ENCODE assay signal across 8 cellular contexts in genomic region chr5:72847439-72847838, GRCh38. TPM values are rescaled to one million over a fixed set of nuclear protein-coding genes. Genes with fewer than 3 reads are reported as not detected.
DNase-seq lines count a peak whose midpoint lies in the region; ATAC-seq and TF ChIP-seq lines count a peak whose summit lies in the region.

No MANE protein-coding gene starts in this region.

- H3K9ac ChIP-seq in iPS-20b (ENCODE audit: low read depth, low read length), result peak overlapping the region; percentile 98; the same call in 1 of the 2 replicates

- H3K27me3 Mint-ChIP-seq in activated T-cell treated with anti-CD3 and anti-CD28 coated beads, Interleukin-2, amount 50 U/mL, for 4 hours (ENCODE audit: low read depth), result no peaks in the 10 kb centered on the region
- no peaks in the 10 kb centered on the region for H3K27me3 Mint-ChIP-seq in activated T-helper 17 cell treated with anti-CD3 and anti-CD28 coated beads, Interleukin-2, amount 50 U/mL, for 72 hours

- no peak for TF ChIP-seq POLR2A in thyroid gland (IDR thresholded peaks at IDR 0.05)

- H3K36me3 ChIP-seq in iPS-20b (ENCODE audit: insufficient read depth, low read depth, low read length) (peaks cover 33% of the 10 kb centered on the region), thyroid gland (peaks cover 0 to 2% of the 10 kb centered on the region in 2 donors)

- H3K9me3 ChIP-seq in iPS-20b (ENCODE audit: insufficient read depth, low read depth, low read length) (no peaks in the 10 kb centered on the region), thyroid gland (no peaks in the 10 kb centered on the region)

- H3K27ac Mint-ChIP-seq in activated T-helper 17 cell treated with anti-CD3 and anti-CD28 coated beads, Interleukin-2, amount 50 U/mL, for 72 hours, result peak overlapping the region; percentile 96

- H3K27me3 ChIP-seq in iPS-20b (ENCODE audit: insufficient read depth, low read length) (no peaks in the 10 kb centered on the region), thyroid gland (no peaks in the 10 kb centered on the region)

- H3K9me3 Mint-ChIP-seq in activated T-cell treated with anti-CD3 and anti-CD28 coated beads, Interleukin-2, amount 50 U/mL, for 4 hours, result no peaks in the 10 kb centered on the region
- H3K9me3 Mint-ChIP-seq in activated T-helper 17 cell treated with anti-CD3 and anti-CD28 coated beads, Interleukin-2, amount 50 U/mL, for 72 hours, result no peaks in the 10 kb centered on the region

- H3K4me1 Mint-ChIP-seq in activated T-cell treated with anti-CD3 and anti-CD28 coated beads, Interleukin-2, amount 50 U/mL, for 4 hours (ENCODE audit: low read depth), result peaks cover 54% of the 10 kb centered on the region
- H3K4me1 Mint-ChIP-seq in activated T-helper 17 cell treated with anti-CD3 and anti-CD28 coated beads, Interleukin-2, amount 50 U/mL, for 72 hours, result peaks cover 14% of the 10 kb centered on the region

- peaks cover 16% of the 10 kb centered on the region for H3K4me1 ChIP-seq in iPS-20b (ENCODE audit: insufficient read depth, low read length)
- H3K4me1 ChIP-seq in thyroid gland, result peaks cover 56 to 61% of the 10 kb centered on the region in 2 donors

- no peak for TF ChIP-seq CTCF in thyroid gland (IDR thresholded peaks at IDR 0.05)

- WGBS in thyroid gland, 2 donors, result 12% methylated on average over 3 of the region's 3 CpGs

- intact Hi-C loops in thyroid gland (cut with DNase I), result no loop called here
- intact Hi-C loops in left colon (cut with DNase I, micrococcal nuclease), result no loop called here

- peaks cover 8% of the 10 kb centered on the region for H3K36me3 Mint-ChIP-seq in activated T-cell treated with anti-CD3 and anti-CD28 coated beads, Interleukin-2, amount 50 U/mL, for 4 hours (ENCODE audit: insufficient read depth)
- peaks cover 40% of the 10 kb centered on the region for H3K36me3 Mint-ChIP-seq in activated T-helper 17 cell treated with anti-CD3 and anti-CD28 coated beads, Interleukin-2, amount 50 U/mL, for 72 hours (ENCODE audit: low read depth)

- H3K27ac ChIP-seq in iPS-20b (ENCODE audit: low read length) (no peak overlapping the region), thyroid gland (peak overlapping the region; percentile 34 to 92 (median 42))

- H3K4me3 ChIP-seq in iPS-20b (ENCODE audit: low read length), result peak overlapping the region; percentile 98
- peak overlapping the region in 1 of 3 donors; percentile 64 for H3K4me3 ChIP-seq in thyroid gland (replicated peaks in 1 of 3)

- peak overlapping the region; percentile 98 for H3K4me3 Mint-ChIP-seq in activated T-cell treated with anti-CD3 and anti-CD28 coated beads, Interleukin-2, amount 50 U/mL, for 4 hours
- H3K4me3 Mint-ChIP-seq in activated T-helper 17 cell treated with anti-CD3 and anti-CD28 coated beads, Interleukin-2, amount 50 U/mL, for 72 hours, result peak overlapping the region; percentile 96

- ATAC-seq in activated T-cell treated with anti-CD3 and anti-CD28 coated beads, Interleukin-2, amount 50 U/mL, for 4 hours, result no peak
- ATAC-seq in activated T-helper 17 cell treated with anti-CD3 and anti-CD28 coated beads, Interleukin-2, amount 50 U/mL, for 72 hours (replicated peaks), result no peak
- ATAC-seq in HG02938 (IDR thresholded peaks at IDR 0.05; ENCODE audit: unreplicated experiment), result no peak
- no peak for ATAC-seq in left colon
- no peak for ATAC-seq in HG02588 (IDR thresholded peaks at IDR 0.05; ENCODE audit: unreplicated experiment)

- DNase-seq in activated T-cell treated with anti-CD3 and anti-CD28 coated beads, Interleukin-2, amount 50 U/mL, for 4 hours, result no peak
- no peak for DNase-seq in activated T-cell treated with anti-CD3 and anti-CD28 coated beads, Interleukin-2, amount 50 U/mL, for 48 hours
- DNase-seq in thyroid gland (no peak), left colon (no peak)

RNA-seq across cellular contexts. Expression of gene TNPO1, which starts 31.0 kb away (rescaled TPM):
- 100 to 1,000 TPM; 145 to 166 (median 152) TPM for total RNA-seq in activated T-cell treated with anti-CD3 and anti-CD28 coated beads, Interleukin-2, amount 50 U/mL, for 4 hours
- 100 to 1,000 TPM in 1 of 2 donors, 10 to 100 TPM in 1; 61.7 to 117 TPM for total RNA-seq in activated T-helper 17 cell treated with anti-CD3 and anti-CD28 coated beads, Interleukin-2, amount 50 U/mL, for 72 hours
- total RNA-seq in thyroid gland, result 100 to 1,000 TPM; 122 to 319 (median 206) TPM
- total RNA-seq in left colon, result 10 to 100 TPM; 74.7 to 75.0 TPM
